Comparison of ENCODE assay signal across 8 cellular contexts in genomic region chr1:153728305-153729066, GRCh38. TPM values are rescaled to one million over a fixed set of nuclear protein-coding genes. Genes with fewer than 3 reads are reported as not detected.
DNase-seq lines count a peak whose midpoint lies in the region; ATAC-seq and TF ChIP-seq lines count a peak whose summit lies in the region.

No MANE protein-coding gene starts in this region.

- H3K27me3 ChIP-seq in dorsolateral prefrontal cortex (no peaks in the 10 kb centered on the region), lung (ENCODE audit: control insufficient read depth, insufficient read depth) (no peaks in the 10 kb centered on the region)

- WGBS in lung, 2 donors: 1% methylated on average over 19 of the region's 19 CpGs

- no peaks in the 10 kb centered on the region for H3K36me3 ChIP-seq in lung (ENCODE audit: control insufficient read depth in 2 of 2, insufficient read depth in 2 of 2, low read length in 2 of 2)

- H3K27ac ChIP-seq in dorsolateral prefrontal cortex (peak overlapping the region; percentile 71 to 99 (median 96)), lung (ENCODE audit: low read depth in 1 of 2, low read length in 1 of 2) (peak overlapping the region; percentile 93 to 99)

- in situ Hi-C loops in G401 (cut with HindIII; ENCODE audit: low sequenced_read_pairs): no loop called here

- no peak for TF ChIP-seq CTCF in dorsolateral prefrontal cortex (IDR thresholded peaks at IDR 0.05 in 54 of 56, conservative IDR thresholded peaks at IDR 0.05 in 2 of 56; ENCODE audit: low read depth in 1 of 56, partially characterized antibody in 56 of 56)
- no peak for TF ChIP-seq CTCF in lung (IDR thresholded peaks at IDR 0.05; ENCODE audit: control extremely low read depth, extremely low read depth)

- no peaks in the 10 kb centered on the region for H3K9me3 ChIP-seq in lung (ENCODE audit: control insufficient read depth in 2 of 2, insufficient read depth in 1 of 2, low read length in 1 of 2)

- H3K4me3 ChIP-seq in dorsolateral prefrontal cortex (peak overlapping the region; percentile 61 to 99 (median 91)), lung (peak overlapping the region; percentile 68)

- ATAC-seq in lung (ENCODE audit: insufficient read depth, low FRiP score): no peak
- ATAC-seq in HG02938 (IDR thresholded peaks at IDR 0.05; ENCODE audit: unreplicated experiment): no peak

- H3K4me1 ChIP-seq in lung (ENCODE audit: control insufficient read depth in 2 of 2, insufficient read depth in 2 of 2, low read length in 2 of 2): peaks cover 3 to 15% of the 10 kb centered on the region in 2 donors

- DNase-seq in G401 (ENCODE audit: low spot score) (peak; percentile 37), NAMALWA (ENCODE audit: low spot score) (peak; percentile 64), dorsolateral prefrontal cortex (peak in 6 of 10 donors; percentile 11 to 50 (median 26)), lung (ENCODE audit: low spot score) (peak; percentile 39), cerebellar nuclear complex (lab: John Stamatoyannopoulos, UW) (no peak)
- peak; percentile 17 for DNase-seq in activated CD4-positive, alpha-beta T cell treated with anti-CD3 and anti-CD28 coated beads for 1 hour
- DNase-seq in stimulated activated CD8-positive, alpha-beta memory T cell treated with anti-CD3 and anti-CD28 coated beads, Interleukin-12 subunit alpha, Interleukin-12 subunit beta, amount 100 ng/mL, for 4 hours (ENCODE audit: low read depth): peak; percentile 14

- intact Hi-C loops in dorsolateral prefrontal cortex (cut with DNase I): loop anchor here (2.0 to 5.0 kb wide), 3 partner anchors 46 to 96 kb away; partner anchors contain the start of genes CHTOP (in 1 of the 2), ILF2 (in 1 of the 2) and SLC27A3 (in 1 of the 2)

RNA-seq across cellular contexts. Expression of gene INTS3, which starts 0.6 kb away (rescaled TPM):
- 20.7 and 21.1 TPM in 2 replicates for total RNA-seq in G401 (2014; rRNA removed; shearing (Covaris generic))
- 100 to 1,000 TPM in 2 of 120 experiments, 10 to 100 TPM in 118; 56.8 to 103 (median 74.9) TPM for total RNA-seq in dorsolateral prefrontal cortex
- 10 to 100 TPM; 63.5 to 70.4 TPM for total RNA-seq in lung
- polyA plus RNA-seq in lung: 10 to 100 TPM; 31.3 to 38.6 TPM

RNA-seq across cellular contexts. Expression of gene SLC27A3, which starts 46.7 kb away (rescaled TPM):
- 1.4 and 5.4 TPM in 2 replicates for total RNA-seq in G401 (2014; rRNA removed; shearing (Covaris generic))
- total RNA-seq in dorsolateral prefrontal cortex (10 to 100 TPM in 118 of 120 experiments, 1 to 10 TPM in 2; 8.6 to 41.4 (median 19.7) TPM), lung (100 to 1,000 TPM in 1 of 2 donors, 10 to 100 TPM in 1; 15.8 to 162 TPM)
- polyA plus RNA-seq in lung: 100 to 1,000 TPM in 1 of 2 donors, 10 to 100 TPM in 1; 53.9 to 223 TPM

RNA-seq across cellular contexts. Expression of gene NPR1, which starts 50.0 kb away (rescaled TPM):
- total RNA-seq in G401 (2014; rRNA removed; shearing (Covaris generic)): 0.12 TPM in 1 of 2 replicates, not detected in the other
- total RNA-seq in dorsolateral prefrontal cortex (1 to 10 TPM in 57 of 120 experiments, under 1 TPM in 63; 0.14 to 3.2 (median 0.97) TPM), lung (10 to 100 TPM; 16.7 to 98.9 TPM)
- 10 to 100 TPM; 35.9 to 57.7 TPM for polyA plus RNA-seq in lung

RNA-seq across cellular contexts. Expression of gene ILF2, which starts 57.7 kb away (rescaled TPM):
- 289 and 376 TPM in 2 replicates for total RNA-seq in G401 (2014; rRNA removed; shearing (Covaris generic))
- total RNA-seq in dorsolateral prefrontal cortex (10 to 100 TPM; 45.0 to 84.5 (median 66.7) TPM), lung (100 to 1,000 TPM; 101 to 121 TPM)
- polyA plus RNA-seq in lung: 100 to 1,000 TPM in 1 of 2 donors, 10 to 100 TPM in 1; 46.7 to 133 TPM

Comparison
In these comparisons a context has a peak if more than half of its experiments do, and no peak if none do; other contexts are left out.
1. DNase-seq: peak in G401 (single experiment), NAMALWA (single experiment), activated CD4-positive, alpha-beta T cell treated with anti-CD3 and anti-CD28 coated beads for 1 hour (single experiment), dorsolateral prefrontal cortex (6 of 10), lung (single experiment) and stimulated activated CD8-positive, alpha-beta memory T cell treated with anti-CD3 and anti-CD28 coated beads, Interleukin-12 subunit alpha, Interleukin-12 subunit beta, amount 100 ng/mL, for 4 hours (single experiment); none in cerebellar nuclear complex (0 of 2).
2. RNA of gene NPR1, which starts 50.0 kb away (total RNA-seq): 16.7 to 98.9 TPM in lung; 0.14 to 3.2 TPM in dorsolateral prefrontal cortex and 0.12 TPM in G401; every median in the first group is over 4 times any median in the second.